ENCODE assay signal across 25 cellular contexts in the genomic region with DNA sequence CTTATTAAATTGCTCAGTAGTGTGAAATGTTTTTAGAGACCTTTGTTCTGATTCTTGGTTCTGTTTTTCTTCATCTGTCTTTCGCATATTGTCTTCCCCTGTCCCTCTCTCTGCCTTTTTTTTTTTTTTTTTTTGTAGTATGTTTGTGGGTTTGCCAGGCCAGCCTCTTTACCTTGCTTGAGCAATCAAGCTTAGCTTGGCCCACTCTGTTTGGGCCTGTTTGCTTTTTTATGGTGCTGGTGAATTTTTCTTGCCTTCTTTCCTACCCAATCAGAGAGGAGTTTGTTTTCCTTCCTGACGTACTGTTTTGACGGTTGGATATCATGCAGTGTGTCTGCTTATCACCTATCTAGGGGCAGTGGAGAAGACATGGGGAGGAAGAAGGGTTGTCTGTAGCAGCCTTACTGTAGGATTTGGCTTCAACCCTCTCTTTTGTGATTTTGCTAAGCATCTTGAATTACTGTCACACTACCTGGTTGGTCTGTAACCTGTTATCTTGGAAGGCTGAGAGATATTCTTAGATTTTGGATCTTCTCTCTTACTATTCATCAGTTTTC.
A peak's percentile ranks its signal among the peaks of the same experiment; 100 is the strongest.
DNase-seq lines count a peak whose midpoint lies in the region; ATAC-seq and TF ChIP-seq lines count a peak whose summit lies in the region.
"Had no signal": no experiment of that assay in that cellular context is flagged by ENCODE, and none has a peak within 500 bp of the region (broad histone marks: within the 10 kb centered on the region; RNA-seq: fewer than 3 reads in every experiment).

No MANE protein-coding gene starts in this region.

- no peak for TF ChIP-seq CTCF in PC-3 (conservative IDR thresholded peaks at IDR 0.05; ENCODE audit: low read depth, low read length)

- peak; percentile 41 for ATAC-seq in GM19463 (IDR thresholded peaks at IDR 0.05; ENCODE audit: unreplicated experiment)
- ATAC-seq in HG03442 (IDR thresholded peaks at IDR 0.05; ENCODE audit: unreplicated experiment): peak; percentile 49
- ATAC-seq in PC-3: no peak
- ATAC-seq: naive thymus-derived CD4-positive, alpha-beta T cell; pancreas; T-helper 17 cell had no signal

- H3K27ac ChIP-seq in BLaER1 (no peak overlapping the region; the same call in 1 of the 2 replicates), PC-3 (ENCODE audit: low read length) (no peak overlapping the region)
- H3K27ac ChIP-seq: epithelial cell of prostate, hepatocyte, pancreas, VCaP had no signal

- DNase-seq in kidney tubule cell (ENCODE audit: low spot score) (peak; percentile 47), PC-3 (no peak), D341Med (ENCODE audit: low spot score) (no peak), SK-N-DZ (ENCODE audit: low spot score) (no peak)
- DNase-seq in activated effector memory CD4-positive, alpha-beta T cell treated with anti-CD3 and anti-CD28 coated beads, Interleukin-2, amount 50 U/mL, for 16 hours: no peak
- DNase-seq: 8988T; activated CD4-positive, alpha-beta T cell treated with anti-CD3 and anti-CD28 coated beads, Interleukin-2, amount 50 U/mL, for 4 hours; amygdala; BE2C; Calu3; foreskin fibroblast; naive thymus-derived CD4-positive, alpha-beta T cell; NCI-H2081 treated with DMSO at 0.1 percent for 48 hours; NCI-H510A treated with DMSO at 0.1 percent for 48 hours; pancreas; SIG-M5; stimulated activated naive CD4-positive, alpha-beta T cell treated with Interleukin-2 at 50 U/mL for 16 hours; T-helper 17 cell; trophoblast cell had no signal

- no peaks in the 10 kb centered on the region for H3K9me3 ChIP-seq in BLaER1
- no peaks in the 10 kb centered on the region for H3K9me3 ChIP-seq in PC-3 (ENCODE audit: low read length)
- H3K9me3 ChIP-seq: BE2C, pancreas had no signal

- no peaks in the 10 kb centered on the region for H3F3A ChIP-seq in PC-3 (ENCODE audit: low read length, unreplicated experiment)

- H3K9ac ChIP-seq in BLaER1: no peak overlapping the region
- H3K9ac ChIP-seq in PC-3 (ENCODE audit: low read length): no peak overlapping the region

- POLR2A ChIA-PET in PC-3 (lab: Charles Lee; ENCODE audit: unreplicated experiment): no interaction called here

- H3K4me1 ChIP-seq in BLaER1 (peaks cover 28% of the 10 kb centered on the region), PC-3 (ENCODE audit: insufficient read depth, low read length) (peaks cover 9% of the 10 kb centered on the region)
- H3K4me1 ChIP-seq: BE2C, pancreas had no signal

- CTCF ChIA-PET in PC-3 (lab: Charles Lee): no interaction called here

- no peaks in the 10 kb centered on the region for H3K9me2 ChIP-seq in PC-3 (replicated peaks; ENCODE audit: low read length)

- no peaks in the 10 kb centered on the region for H3K79me2 ChIP-seq in PC-3 (ENCODE audit: low read length)
- H3K79me2 ChIP-seq: hepatocyte had no signal

- no peak overlapping the region for H2AFZ ChIP-seq in PC-3 (ENCODE audit: low read length)
- H2AFZ ChIP-seq: hepatocyte had no signal

- intact Hi-C loops in PC-3 (cut with micrococcal nuclease): no loop called here

- H4K20me1 ChIP-seq in BLaER1 (no peaks in the 10 kb centered on the region), PC-3 (ENCODE audit: low read length) (no peaks in the 10 kb centered on the region)

- H3K27me3 ChIP-seq in BLaER1: no peaks in the 10 kb centered on the region
- H3K27me3 ChIP-seq in PC-3 (ENCODE audit: low read length): no peaks in the 10 kb centered on the region
- H3K27me3 ChIP-seq: hepatocyte had no signal

- H3K4me3 ChIP-seq in BLaER1 (no peak overlapping the region), PC-3 (ENCODE audit: low read length) (no peak overlapping the region)
- H3K4me3 ChIP-seq: hepatocyte, pancreas had no signal

- H3K36me3 ChIP-seq in BLaER1 (no peaks in the 10 kb centered on the region), PC-3 (ENCODE audit: low read depth, low read length) (no peaks in the 10 kb centered on the region)
- H3K36me3 ChIP-seq: BE2C, pancreas had no signal

- H3K4me2 ChIP-seq in BLaER1: peak overlapping the region; percentile 50
- H3K4me2 ChIP-seq in PC-3 (ENCODE audit: low read length): no peak overlapping the region
- H3K4me2 ChIP-seq: hepatocyte had no signal

- BruUV-seq in PC-3 (replicated peaks; lab: Mats Ljungman, UMichigan): no TSS peak
